Comparison of ENCODE assay signal across 2 cellular contexts in genomic region chr5:10671041-10672008, GRCh38.
TF ChIP-seq lines count a peak whose summit lies in the region.

No MANE protein-coding gene starts in this region.

TF ChIP-seq in K562, 482 proteins besides CTCF, POLR2A, EP300 and RAD21 (continued from another document):
- TF ChIP-seq ZNF766 (CRISPR knock-in tag; conservative IDR thresholded peaks at IDR 0.05) = no peak

TF ChIP-seq in liver, 16 proteins besides CTCF, POLR2A, EP300 and RAD21 (continued from another document):
- TF ChIP-seq, protein P1, sequence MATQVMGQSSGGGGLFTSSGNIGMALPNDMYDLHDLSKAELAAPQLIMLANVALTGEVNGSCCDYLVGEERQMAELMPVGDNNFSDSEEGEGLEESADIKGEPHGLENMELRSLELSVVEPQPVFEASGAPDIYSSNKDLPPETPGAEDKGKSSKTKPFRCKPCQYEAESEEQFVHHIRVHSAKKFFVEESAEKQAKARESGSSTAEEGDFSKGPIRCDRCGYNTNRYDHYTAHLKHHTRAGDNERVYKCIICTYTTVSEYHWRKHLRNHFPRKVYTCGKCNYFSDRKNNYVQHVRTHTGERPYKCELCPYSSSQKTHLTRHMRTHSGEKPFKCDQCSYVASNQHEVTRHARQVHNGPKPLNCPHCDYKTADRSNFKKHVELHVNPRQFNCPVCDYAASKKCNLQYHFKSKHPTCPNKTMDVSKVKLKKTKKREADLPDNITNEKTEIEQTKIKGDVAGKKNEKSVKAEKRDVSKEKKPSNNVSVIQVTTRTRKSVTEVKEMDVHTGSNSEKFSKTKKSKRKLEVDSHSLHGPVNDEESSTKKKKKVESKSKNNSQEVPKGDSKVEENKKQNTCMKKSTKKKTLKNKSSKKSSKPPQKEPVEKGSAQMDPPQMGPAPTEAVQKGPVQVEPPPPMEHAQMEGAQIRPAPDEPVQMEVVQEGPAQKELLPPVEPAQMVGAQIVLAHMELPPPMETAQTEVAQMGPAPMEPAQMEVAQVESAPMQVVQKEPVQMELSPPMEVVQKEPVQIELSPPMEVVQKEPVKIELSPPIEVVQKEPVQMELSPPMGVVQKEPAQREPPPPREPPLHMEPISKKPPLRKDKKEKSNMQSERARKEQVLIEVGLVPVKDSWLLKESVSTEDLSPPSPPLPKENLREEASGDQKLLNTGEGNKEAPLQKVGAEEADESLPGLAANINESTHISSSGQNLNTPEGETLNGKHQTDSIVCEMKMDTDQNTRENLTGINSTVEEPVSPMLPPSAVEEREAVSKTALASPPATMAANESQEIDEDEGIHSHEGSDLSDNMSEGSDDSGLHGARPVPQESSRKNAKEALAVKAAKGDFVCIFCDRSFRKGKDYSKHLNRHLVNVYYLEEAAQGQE (IDR thresholded peaks at IDR 0.05) = peak; percentile 65
- TF ChIP-seq, protein P2, sequence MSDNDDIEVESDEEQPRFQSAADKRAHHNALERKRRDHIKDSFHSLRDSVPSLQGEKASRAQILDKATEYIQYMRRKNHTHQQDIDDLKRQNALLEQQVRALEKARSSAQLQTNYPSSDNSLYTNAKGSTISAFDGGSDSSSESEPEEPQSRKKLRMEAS (IDR thresholded peaks at IDR 0.05) = peak; percentile 92
- TF ChIP-seq YY1 (IDR thresholded peaks at IDR 0.05) (peak; percentile 82), JUND (IDR thresholded peaks at IDR 0.05) (peak; percentile 59 to 69), GABPA (IDR thresholded peaks at IDR 0.05 in 1 of 2, conservative IDR thresholded peaks at IDR 0.05 in 1 of 2) (peak; percentile 45 to 57), SP1 (IDR thresholded peaks at IDR 0.05) (peak; percentile 97), RXRA (IDR thresholded peaks at IDR 0.05) (peak; percentile 88 to 93), ZBTB33 (IDR thresholded peaks at IDR 0.05) (peak; percentile 67), FOXA2 (IDR thresholded peaks at IDR 0.05) (peak; percentile 47), NR2F2 (IDR thresholded peaks at IDR 0.05) (no peak), HNF4A (conservative IDR thresholded peaks at IDR 0.05) (peak; percentile 83 to 86), TAF1 (conservative IDR thresholded peaks at IDR 0.05) (peak; percentile 69), HNF4G (IDR thresholded peaks at IDR 0.05) (peak; percentile 60)
- TF ChIP-seq, protein P3, sequence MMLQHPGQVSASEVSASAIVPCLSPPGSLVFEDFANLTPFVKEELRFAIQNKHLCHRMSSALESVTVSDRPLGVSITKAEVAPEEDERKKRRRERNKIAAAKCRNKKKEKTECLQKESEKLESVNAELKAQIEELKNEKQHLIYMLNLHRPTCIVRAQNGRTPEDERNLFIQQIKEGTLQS (IDR thresholded peaks at IDR 0.05) = peak; percentile 59
TF ChIP-seq in liver: peak in this region for 15.
